Comparison of ENCODE assay signal across 8 cellular contexts in genomic region chr19:44356383-44357111, GRCh38. TPM values are rescaled to one million over a fixed set of nuclear protein-coding genes. Genes with fewer than 3 reads are reported as not detected.
DNase-seq lines count a peak whose midpoint lies in the region; ATAC-seq and TF ChIP-seq lines count a peak whose summit lies in the region.

TSS of gene ZNF112 (minus strand) at chr19:44356680. CDS start at chr19:44340539, 16,141 bp downstream.

- H3K27ac ChIP-seq in breast epithelium = peak within 1 kb of the TSS; percentile 67 to 70
- H3K27ac ChIP-seq in psoas muscle = peak within 1 kb of the TSS; percentile 55
- no peak within 1 kb of the TSS for H3K27ac ChIP-seq in MM.1S (ENCODE audit: low read length)

- H3K79me2 ChIP-seq in MM.1S (ENCODE audit: low read length) = no peaks in the 10 kb centered on the region

- H3F3A ChIP-seq in MM.1S (ENCODE audit: insufficient read depth, low read length) = no peaks in the 10 kb centered on the region

- H3K4me3 ChIP-seq in AG09309 (ENCODE audit: control insufficient read depth, low read depth, low read length) (peak within 1 kb of the TSS; percentile 60), breast epithelium (peak within 1 kb of the TSS; percentile 49 to 71 (median 58)), iPS-11a (ENCODE audit: low read depth, low read length) (peak within 1 kb of the TSS; percentile 75), psoas muscle (peak within 1 kb of the TSS; percentile 79), MM.1S (ENCODE audit: low read length) (no peak within 1 kb of the TSS)

- POLR2A ChIA-PET in HEK293T (lab: Yijun Ruan, JAX) = interaction anchor here (0.7 to 1.3 kb wide), 3 partner anchors 10 to 405 kb away, joined by 3 read pairs; partner anchors contain the start of gene ZNF221

- no peak within 1 kb of the TSS for H2AFZ ChIP-seq in MM.1S (ENCODE audit: low read length)

- no peaks in the 10 kb centered on the region for H4K20me1 ChIP-seq in MM.1S (ENCODE audit: insufficient read depth, low read length)

- no peak within 1 kb of the TSS for H3K4me2 ChIP-seq in MM.1S (ENCODE audit: low read depth, low read length)

- CTCF ChIA-PET in HEK293T (lab: Yijun Ruan, JAX) = interaction anchor here (0.5 kb wide), 1 partner anchor 84 kb away, joined by 3 read pairs; no protein-coding TSS in a partner anchor

- DNase-seq in AG09309 (ENCODE audit: low read depth) (peak; percentile 63), HEK293T (ENCODE audit: extremely low spot score) (peak; percentile 73), NCI-H82 treated with DMSO at 0.1 percent for 48 hours (lab: John Stamatoyannopoulos, UW; ENCODE audit: unreplicated experiment) (peak; percentile 93), breast epithelium (ENCODE audit: low spot score in 2 of 2) (peak; percentile 81 to 85), psoas muscle (peak; percentile 80 to 91), MM.1S (no peak), AML-193 (lab: John Stamatoyannopoulos, UW) (no peak)

- H3K27me3 ChIP-seq in breast epithelium (no peaks in the 10 kb centered on the region), psoas muscle (ENCODE audit: insufficient read depth in 3 of 3, low read length in 2 of 3) (no peaks in the 10 kb centered on the region), MM.1S (replicated peaks; ENCODE audit: insufficient read depth, low read length) (no peaks in the 10 kb centered on the region)

- no peak for TF ChIP-seq POLR2A in breast epithelium (IDR thresholded peaks at IDR 0.05)

- intact Hi-C loops in breast epithelium (cut with DNase I; ENCODE audit: low total_unique reads) (no loop called here), psoas muscle (cut with DNase I) (loop anchor here in 1 of 2 donors (5.0 to 10.0 kb wide), 4 partner anchors 49 to 304 kb away; partner anchors contain the start of genes ZNF223, ZNF225, ZNF226 and ZNF235)

- H3K4me1 ChIP-seq in breast epithelium (no peaks in the 10 kb centered on the region), psoas muscle (peaks cover 5% of the 10 kb centered on the region), MM.1S (ENCODE audit: low read length) (no peaks in the 10 kb centered on the region)

- H3K9ac ChIP-seq in MM.1S (ENCODE audit: low read length) = no peak within 1 kb of the TSS

- TF ChIP-seq CTCF in AG09309 (IDR thresholded peaks at IDR 0.05; ENCODE audit: control insufficient read depth, insufficient read depth, low read depth, low read length, missing control alignments) = no peak
- no peak for TF ChIP-seq CTCF in breast epithelium (IDR thresholded peaks at IDR 0.05)
- TF ChIP-seq CTCF in psoas muscle (IDR thresholded peaks at IDR 0.05) = no peak
- no peak for TF ChIP-seq CTCF in MM.1S (IDR thresholded peaks at IDR 0.05; ENCODE audit: low read length)

- H3K36me3 ChIP-seq in breast epithelium (no peaks in the 10 kb centered on the region), psoas muscle (ENCODE audit: insufficient read depth in 1 of 2, low read depth in 1 of 2) (peaks cover 0 to 3% of the 10 kb centered on the region in 2 donors), MM.1S (replicated peaks; ENCODE audit: insufficient read depth, low read length) (no peaks in the 10 kb centered on the region)

- no peaks in the 10 kb centered on the region for H3K9me2 ChIP-seq in MM.1S (replicated peaks; ENCODE audit: insufficient read depth, low read length)

- H3K9me3 ChIP-seq in breast epithelium (peaks cover 0 to 23% of the 10 kb centered on the region in 2 donors), psoas muscle (peaks cover 28% of the 10 kb centered on the region), MM.1S (replicated peaks; ENCODE audit: insufficient read depth, low read length) (no peaks in the 10 kb centered on the region)

- 1 to 2% (median 1%) methylated on average over 35 to 38 of the region's 38 CpGs for WGBS in psoas muscle, 3 donors

- ATAC-seq in psoas muscle = peak; percentile 98 to 100 (median 100)

TF ChIP-seq in HEK293T, 16 proteins besides CTCF, POLR2A, EP300 and RAD21:
- TF ChIP-seq ELF4 (IDR thresholded peaks at IDR 0.05) = peak; percentile 44; the same call in 1 of the 2 replicates
- TF ChIP-seq SP1 (IDR thresholded peaks at IDR 0.05) = no peak
- no peak for TF ChIP-seq ZNF384 (IDR thresholded peaks at IDR 0.05)
- 0 out of 2 replicates have a peak, but pooled peaks have one; percentile 6 for TF ChIP-seq L3MBTL2 (conservative IDR thresholded peaks at IDR 0.05)

RNA-seq across cellular contexts. Expression of gene ZNF112, which starts in this region (rescaled TPM):
- total RNA-seq in breast epithelium (10 to 100 TPM in 2 of 3 donors, 1 to 10 TPM in 1; 3.8 to 13.0 (median 10.5) TPM), psoas muscle (1 to 10 TPM; 1.4 to 4.8 (median 1.7) TPM)
- 1 to 10 TPM in 1 of 3 donors, under 1 TPM in 2; 0.70 to 1.5 (median 0.91) TPM for polyA plus RNA-seq in psoas muscle

Comparison
In these comparisons a context has a peak if more than half of its experiments do, and no peak if none do; other contexts are left out.
1. DNase-seq: peak in AG09309 (single experiment), HEK293T (single experiment), NCI-H82 treated with DMSO at 0.1 percent for 48 hours (single experiment), breast epithelium (2 of 2) and psoas muscle (2 of 2); none in MM.1S (single experiment) and AML-193 (0 of 2).